In the genomic region with DNA sequence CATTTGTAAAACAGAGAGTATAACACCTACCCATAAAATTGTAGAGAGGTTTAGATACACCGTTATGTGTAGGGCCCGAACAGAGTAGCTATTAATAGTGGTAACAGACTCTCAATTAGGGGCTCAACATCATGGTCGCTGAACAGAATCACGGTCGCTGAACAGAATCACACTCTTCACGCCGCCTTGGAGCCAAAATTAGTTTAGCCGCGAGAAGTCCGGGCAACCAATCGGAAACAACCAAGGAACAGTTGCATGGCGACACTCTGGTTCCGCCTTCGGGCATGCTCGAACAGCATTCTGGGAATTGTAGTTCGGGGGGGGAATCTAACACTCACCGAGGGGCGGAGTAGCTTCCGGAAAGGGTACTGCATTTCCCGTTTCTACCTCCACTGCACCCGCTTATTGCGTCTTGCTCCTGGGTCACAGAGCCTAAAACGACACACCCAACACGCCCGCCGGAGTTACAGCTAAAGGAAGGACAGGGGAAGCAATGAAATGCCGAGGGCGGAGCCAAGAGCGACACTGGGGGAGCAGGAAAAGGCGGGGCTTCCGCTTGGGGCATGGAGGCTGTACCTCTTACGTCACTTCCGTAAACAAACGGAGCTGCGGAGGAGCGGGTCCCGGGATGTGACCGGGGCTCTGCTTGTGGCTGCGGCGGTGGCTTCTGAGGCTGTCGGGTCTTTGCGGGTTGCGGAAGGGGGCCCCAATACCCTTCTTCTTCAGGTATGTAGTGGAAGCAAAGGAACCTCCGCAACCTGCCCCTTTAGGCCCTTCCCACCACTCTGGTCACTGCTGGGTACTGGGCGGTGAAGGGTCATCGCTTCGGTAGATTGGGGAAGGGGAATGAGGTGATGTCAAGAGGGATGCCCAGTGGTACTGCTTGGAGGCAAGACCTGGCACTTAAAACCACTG, we compare ENCODE assay signal across 8 cellular contexts.
A peak's percentile ranks its signal among the peaks of the same experiment; 100 is the strongest.
DNase-seq lines count a peak whose midpoint lies in the region; ATAC-seq, FAIRE-seq and TF ChIP-seq lines count a peak whose summit lies in the region.

CCDC28A (plus strand) TSS at position 593 of the 915 bp plus-strand sequence. CDS start 2,352 bp downstream, outside the sequence.

- peak; percentile 97 for FAIRE-seq in islet of Langerhans (lab: Jason Lieb, UNC)

- TF ChIP-seq CTCF in AG09319 (IDR thresholded peaks at IDR 0.05; ENCODE audit: low read depth, low read length): no peak

- ATAC-seq in GM19035 (IDR thresholded peaks at IDR 0.05; ENCODE audit: unreplicated experiment) (peak; percentile 97), HG03354 (IDR thresholded peaks at IDR 0.05; ENCODE audit: poor library complexity, severe bottlenecking, unreplicated experiment) (peak; percentile 96)
- ATAC-seq in activated CD4-positive, CD25-positive, alpha-beta regulatory T cell treated with anti-CD3 and anti-CD28 coated beads, Interleukin-2, amount 50 U/mL, for 24 hours: peak; percentile 87 to 90

- DNase-seq in AG09319 (ENCODE audit: extremely low read depth, low read depth): peak; percentile 81
- DNase-seq in NCI-H446 treated with DMSO at 0.1 percent for 48 hours (lab: John Stamatoyannopoulos, UW): peak; percentile 92
- DNase-seq in cerebellar cortex (ENCODE audit: low spot score): peak; percentile 98
- peak; percentile 83 for DNase-seq in stimulated activated CD4-positive, alpha-beta T cell treated with anti-CD3 and anti-CD28 coated beads, Interleukin-12 subunit alpha, Interleukin-12 subunit beta, amount 100 ng/mL, for 4 hours

Comparison
In these comparisons a context has a peak if more than half of its experiments do, and no peak if none do; other contexts are left out.
1. Peak in every context shown above with its lines: DNase-seq and ATAC-seq.